Comparison of ENCODE assay signal across 1 cellular context in genomic region chr1:9593492-9594465, GRCh38.
TF ChIP-seq lines count a peak whose summit lies in the region.

No MANE protein-coding gene starts in this region.

TF ChIP-seq in K562, 482 proteins besides CTCF, POLR2A, EP300 and RAD21 (continued from another document):
- TF ChIP-seq GTF3C2 (IDR thresholded peaks at IDR 0.05; ENCODE audit: borderline replicate concordance, extremely low read depth, insufficient read length) (no peak), MEIS2 (IDR thresholded peaks at IDR 0.05; ENCODE audit: partially characterized antibody) (peak; percentile 38), ZNF143 (CRISPR knock-in tag; IDR thresholded peaks at IDR 0.05) (0 out of 2 replicates have a peak, but pooled peaks have one; percentile 11), REST (CRISPR knock-in tag; IDR thresholded peaks at IDR 0.05; ENCODE audit: low read depth) (peak; percentile 91), SPI1 (IDR thresholded peaks at IDR 0.05; ENCODE audit: borderline replicate concordance, low read depth, low read length) (peak; percentile 74; the same call in 1 of the 2 replicates), XRCC5 (IDR thresholded peaks at IDR 0.05; ENCODE audit: low read depth, low read length) (0 out of 2 replicates have a peak, but pooled peaks have one; percentile 29), HIVEP1 (CRISPR knock-in tag; IDR thresholded peaks at IDR 0.05) (no peak), MAZ (CRISPR knock-in tag; conservative IDR thresholded peaks at IDR 0.05 in 1 of 2, IDR thresholded peaks at IDR 0.05 in 1 of 2) (peak; percentile 46 to 58; a peak in 2 of 4 replicates), ZNF395 (CRISPR knock-in tag; IDR thresholded peaks at IDR 0.05) (no peak), GTF2A2 (tag; IDR thresholded peaks at IDR 0.05) (no peak), TAL1 (IDR thresholded peaks at IDR 0.05) (no peak), ZNF696 (CRISPR knock-in tag; conservative IDR thresholded peaks at IDR 0.05) (no peak)
